7 cellular contexts compared by ENCODE assay signal in the genomic region with DNA sequence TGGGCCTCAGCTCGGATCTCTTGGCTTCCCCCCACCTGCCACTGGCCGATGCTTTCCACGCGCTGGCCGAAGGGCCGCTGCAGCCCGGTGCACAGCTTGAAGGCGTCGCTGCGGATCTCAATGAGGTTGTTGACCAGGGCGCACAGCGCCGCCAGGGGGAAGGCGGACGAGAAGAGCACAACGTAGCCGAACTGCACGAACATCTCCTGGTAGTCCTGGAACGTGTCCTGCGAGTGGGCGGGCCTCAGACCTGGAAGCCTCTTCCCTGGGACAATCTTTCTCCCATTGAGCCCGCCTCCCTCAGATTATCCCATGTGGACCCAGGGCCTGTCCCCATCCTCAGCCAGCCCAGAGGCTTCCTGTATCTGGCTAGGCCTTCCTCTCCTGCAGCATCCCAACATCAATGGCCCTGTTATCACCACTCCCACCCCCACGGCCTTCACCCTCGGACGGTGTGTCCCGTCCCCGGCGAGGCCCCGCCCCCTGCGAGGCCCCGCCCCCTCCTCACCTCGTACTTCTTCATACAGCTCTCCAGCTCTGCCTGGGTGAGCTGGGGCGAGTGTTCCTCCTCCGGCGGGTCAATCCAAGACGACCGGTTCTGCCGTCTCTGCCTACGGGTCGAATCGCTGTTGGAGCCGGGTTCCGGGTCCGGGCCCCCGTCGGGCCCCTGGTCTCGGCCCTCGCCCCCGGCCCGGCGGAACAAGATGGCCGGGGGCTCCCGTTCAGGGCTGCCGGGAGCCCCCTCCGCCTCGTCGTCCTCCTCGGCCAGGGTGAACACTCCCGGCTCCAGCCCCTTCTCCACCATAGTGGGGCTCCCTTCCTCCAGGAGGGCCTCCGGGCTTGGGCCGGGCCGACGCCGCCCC. TPM values are rescaled to one million over a fixed set of nuclear protein-coding genes. Genes with fewer than 3 reads are reported as not detected.
A peak's percentile ranks its signal among the peaks of the same experiment; 100 is the strongest.
DNase-seq lines count a peak whose midpoint lies in the region; ATAC-seq and TF ChIP-seq lines count a peak whose summit lies in the region.

No MANE protein-coding gene starts in this region.

- H3K9ac ChIP-seq in Karpas-422 (ENCODE audit: low read length) (no peak overlapping the region), neural progenitor cell (no peak overlapping the region)

- intact Hi-C loops in activated CD8-positive, alpha-beta T cell treated with anti-CD3 and anti-CD28 coated beads for 36 hours (cut with micrococcal nuclease) = no loop called here

- H3K9me3 ChIP-seq in Karpas-422 (ENCODE audit: low read length) (no peaks in the 10 kb centered on the region), neural progenitor cell (ENCODE audit: low read depth) (no peaks in the 10 kb centered on the region)

- peaks cover 53% of the 10 kb centered on the region for H3F3A ChIP-seq in neural progenitor cell (ENCODE audit: low read depth)

- H2AFZ ChIP-seq in Karpas-422 (ENCODE audit: low read length) (no peak overlapping the region), neural progenitor cell (replicated peaks) (peak overlapping the region; percentile 53)

- peaks cover 10% of the 10 kb centered on the region for H3K4me1 Mint-ChIP-seq in activated CD8-positive, alpha-beta T cell treated with anti-CD3 and anti-CD28 coated beads for 36 hours (ENCODE audit: low read depth)
- peaks cover 12% of the 10 kb centered on the region for H3K4me1 Mint-ChIP-seq in neural progenitor cell

- CTCF ChIA-PET in activated CD8-positive, alpha-beta T cell treated with anti-CD3 and anti-CD28 coated beads for 36 hours (lab: Charles Lee) = interaction anchor here (0.7 to 0.9 kb wide), 2 partner anchors 19 to 21 kb away, joined by 3 to 4 read pairs; partner anchors contain the start of gene DDA1

- no peak for TF ChIP-seq CTCF in activated CD8-positive, alpha-beta T cell treated with anti-CD3 and anti-CD28 coated beads for 36 hours (IDR thresholded peaks at IDR 0.05)
- TF ChIP-seq CTCF in neural progenitor cell (IDR thresholded peaks at IDR 0.05) = peak; percentile 69

- POLR2A ChIA-PET in activated CD8-positive, alpha-beta T cell treated with anti-CD3 and anti-CD28 coated beads for 36 hours (lab: Charles Lee) = interaction anchor here (0.6 to 1.9 kb wide), 8 partner anchors 11 to 107 kb away, joined by 3 to 8 read pairs (median 4); partner anchors contain the start of genes DDA1 and MRPL34

- H3K27me3 Mint-ChIP-seq in activated CD8-positive, alpha-beta T cell treated with anti-CD3 and anti-CD28 coated beads for 36 hours = no peaks in the 10 kb centered on the region
- peaks cover 7% of the 10 kb centered on the region for H3K27me3 Mint-ChIP-seq in neural progenitor cell (ENCODE audit: insufficient read depth, low read depth)

- H4K20me1 ChIP-seq in Karpas-422 (ENCODE audit: insufficient read depth, low read depth, low read length) = no peaks in the 10 kb centered on the region
- peaks cover 11% of the 10 kb centered on the region for H4K20me1 ChIP-seq in neural progenitor cell (ENCODE audit: low read depth)

- H3K27me3 ChIP-seq in Karpas-422 (ENCODE audit: low read length) (no peaks in the 10 kb centered on the region), neural progenitor cell (peaks cover 17% of the 10 kb centered on the region)

- no peaks in the 10 kb centered on the region for H3K79me2 ChIP-seq in Karpas-422 (ENCODE audit: low read length)
- no peaks in the 10 kb centered on the region for H3K79me2 ChIP-seq in neural progenitor cell (ENCODE audit: low read depth)

- peak overlapping the region; percentile 65 for H3K4me3 Mint-ChIP-seq in activated CD8-positive, alpha-beta T cell treated with anti-CD3 and anti-CD28 coated beads for 36 hours
- peak overlapping the region; percentile 79 for H3K4me3 Mint-ChIP-seq in neural progenitor cell

- no peak overlapping the region for H3K27ac Mint-ChIP-seq in activated CD8-positive, alpha-beta T cell treated with anti-CD3 and anti-CD28 coated beads for 36 hours
- H3K27ac Mint-ChIP-seq in neural progenitor cell = no peak overlapping the region

- H3K27ac ChIP-seq in Karpas-422 (ENCODE audit: low read length) (no peak overlapping the region), epithelial cell of prostate (peak overlapping the region; percentile 52), neural progenitor cell (peak overlapping the region; percentile 34)

- H3K9me2 ChIP-seq in Karpas-422 (replicated peaks; ENCODE audit: insufficient read depth, low read length) = no peaks in the 10 kb centered on the region

- no peaks in the 10 kb centered on the region for H3K36me3 Mint-ChIP-seq in activated CD8-positive, alpha-beta T cell treated with anti-CD3 and anti-CD28 coated beads for 36 hours (ENCODE audit: low read depth)
- H3K36me3 Mint-ChIP-seq in neural progenitor cell = peaks cover 14% of the 10 kb centered on the region

- H3K4me2 ChIP-seq in Karpas-422 (ENCODE audit: low read depth, low read length, poor library complexity, severe bottlenecking) (peak overlapping the region; percentile 13), neural progenitor cell (peak overlapping the region; percentile 78)

- no peaks in the 10 kb centered on the region for H3K9me3 Mint-ChIP-seq in activated CD8-positive, alpha-beta T cell treated with anti-CD3 and anti-CD28 coated beads for 36 hours
- no peaks in the 10 kb centered on the region for H3K9me3 Mint-ChIP-seq in neural progenitor cell

- H3K4me1 ChIP-seq in Karpas-422 (ENCODE audit: low read length) (no peaks in the 10 kb centered on the region), neural progenitor cell (peaks cover 18% of the 10 kb centered on the region)

- H3K4me3 ChIP-seq in Karpas-422 (ENCODE audit: low read length) = no peak overlapping the region
- peak overlapping the region; percentile 51 for H3K4me3 ChIP-seq in neural progenitor cell

- ATAC-seq in activated CD8-positive, alpha-beta T cell treated with anti-CD3 and anti-CD28 coated beads for 36 hours = peak; percentile 74
- ATAC-seq in GM21825 (IDR thresholded peaks at IDR 0.05; ENCODE audit: unreplicated experiment) (no peak), HG03025 (IDR thresholded peaks at IDR 0.05; ENCODE audit: low FRiP score, unreplicated experiment) (no peak)

- H3K36me3 ChIP-seq in Karpas-422 (ENCODE audit: insufficient read depth, low read length) (no peaks in the 10 kb centered on the region), neural progenitor cell (no peaks in the 10 kb centered on the region)

- DNase-seq in Karpas-422 (peak; percentile 78), epithelial cell of prostate (ENCODE audit: low read depth, low spot score) (peak; percentile 61), neural progenitor cell (ENCODE audit: low spot score) (peak; percentile 96), medulla oblongata (ENCODE audit: extremely low spot score) (no peak)
- DNase-seq in activated CD8-positive, alpha-beta T cell treated with anti-CD3 and anti-CD28 coated beads for 36 hours = peak; percentile 66

RNA-seq across cellular contexts. Expression of gene ANO8, which starts 6.8 kb away (rescaled TPM):
- 0.82 and 2.3 TPM in 2 replicates for total RNA-seq in Karpas-422 (2014; rRNA removed; shearing (Covaris generic); ENCODE audit: low replicate concordance)
- total RNA-seq in activated CD8-positive, alpha-beta T cell treated with anti-CD3 and anti-CD28 coated beads for 36 hours = 1 to 10 TPM; 5.4 TPM
- 11.4 and 25.0 TPM in 2 replicates for total RNA-seq in neural progenitor cell (ENCODE audit: low replicate concordance)

RNA-seq across cellular contexts. Expression of gene GTPBP3, which starts 9.5 kb away (rescaled TPM):
- 29.3 and 88.1 TPM in 2 replicates for total RNA-seq in Karpas-422 (2014; rRNA removed; shearing (Covaris generic); ENCODE audit: low replicate concordance)
- total RNA-seq in activated CD8-positive, alpha-beta T cell treated with anti-CD3 and anti-CD28 coated beads for 36 hours = 10 to 100 TPM; 43.8 to 45.4 TPM
- total RNA-seq in neural progenitor cell (ENCODE audit: low replicate concordance) = 13.2 and 47.6 TPM in 2 replicates

RNA-seq across cellular contexts. Expression of gene DDA1, which starts 18.5 kb away (rescaled TPM):
- total RNA-seq in Karpas-422 (2014; rRNA removed; shearing (Covaris generic); ENCODE audit: low replicate concordance) = 24.4 and 33.0 TPM in 2 replicates
- 10 to 100 TPM; 25.4 to 33.2 TPM for total RNA-seq in activated CD8-positive, alpha-beta T cell treated with anti-CD3 and anti-CD28 coated beads for 36 hours
- total RNA-seq in neural progenitor cell (ENCODE audit: low replicate concordance) = 21.9 and 27.7 TPM in 2 replicates

RNA-seq across cellular contexts. Expression of gene MRPL34, which starts 22.2 kb away (rescaled TPM):
- 34.0 and 68.6 TPM in 2 replicates for total RNA-seq in Karpas-422 (2014; rRNA removed; shearing (Covaris generic); ENCODE audit: low replicate concordance)
- total RNA-seq in activated CD8-positive, alpha-beta T cell treated with anti-CD3 and anti-CD28 coated beads for 36 hours = 100 to 1,000 TPM; 101 to 107 TPM
- 25.9 and 38.8 TPM in 2 replicates for total RNA-seq in neural progenitor cell (ENCODE audit: low replicate concordance)

RNA-seq across cellular contexts. Expression of gene ABHD8, which starts 24.7 kb away (rescaled TPM):
- total RNA-seq in Karpas-422 (2014; rRNA removed; shearing (Covaris generic); ENCODE audit: low replicate concordance) = 0.37 and 2.0 TPM in 2 replicates
- 1 to 10 TPM; 5.0 to 6.0 TPM for total RNA-seq in activated CD8-positive, alpha-beta T cell treated with anti-CD3 and anti-CD28 coated beads for 36 hours
- total RNA-seq in neural progenitor cell (ENCODE audit: low replicate concordance) = 4.6 and 13.3 TPM in 2 replicates
